In the genomic region with DNA sequence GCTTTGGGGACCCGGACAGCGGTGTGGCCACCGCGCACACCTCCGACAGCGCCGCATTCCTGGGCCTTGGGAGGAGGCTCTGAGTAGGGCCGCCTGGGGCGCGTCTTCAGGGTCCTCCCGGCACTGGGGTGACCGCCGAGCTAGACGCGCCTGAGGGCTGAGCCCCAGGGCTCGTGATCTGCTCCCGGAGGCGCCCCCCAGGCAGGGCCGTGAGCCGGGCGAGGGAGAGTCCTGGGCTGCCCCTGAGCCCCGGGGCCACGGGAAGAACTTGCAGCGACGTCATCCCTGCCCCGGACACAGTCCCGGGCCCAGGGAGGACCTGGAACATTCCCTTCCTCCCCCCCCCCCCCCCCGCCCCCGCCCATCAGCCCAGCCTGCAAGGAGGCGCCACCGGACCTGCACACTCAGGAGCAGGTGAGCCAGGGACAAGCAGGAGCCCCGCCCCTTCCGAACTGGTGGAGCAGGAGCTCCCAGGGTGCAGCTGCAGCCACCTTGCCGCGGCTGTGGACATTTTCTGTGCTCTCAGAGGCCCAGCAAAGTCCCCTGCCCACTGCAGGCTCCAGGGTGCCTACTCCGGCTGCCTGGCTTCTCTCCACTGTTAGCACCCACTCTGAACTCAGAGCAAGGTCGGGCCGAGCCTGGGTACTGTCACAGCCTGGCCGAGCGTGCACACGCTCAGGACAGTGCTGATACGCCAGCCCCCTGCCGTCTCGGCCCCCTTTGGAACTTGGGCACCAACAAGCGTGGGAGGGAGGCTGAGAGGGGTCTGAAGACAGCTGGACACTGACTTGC, we compare ENCODE assay signal across 8 cellular contexts. TPM values are rescaled to one million over a fixed set of nuclear protein-coding genes. Genes with fewer than 3 reads are reported as not detected.
A peak's percentile ranks its signal among the peaks of the same experiment; 100 is the strongest.
DNase-seq lines count a peak whose midpoint lies in the region; ATAC-seq and TF ChIP-seq lines count a peak whose summit lies in the region.

No MANE protein-coding gene starts in this region.

- peak overlapping the region; percentile 82 for H3K4me2 ChIP-seq in trophoblast cell (ENCODE audit: low read length)

- peak overlapping the region; percentile 98 for H2AFZ ChIP-seq in trophoblast cell (ENCODE audit: insufficient read depth, low read length, poor library complexity)

- DNase-seq in EH (ENCODE audit: low read depth) (peak; percentile 39), LoVo (ENCODE audit: low spot score) (peak; percentile 88), astrocyte of the cerebellum (ENCODE audit: low read depth) (no peak), hepatic stellate cell (ENCODE audit: low spot score) (peak; percentile 54), trophoblast cell (peak; percentile 79 to 80), NOMO-1 treated with DMSO at 0.1 percent for 48 hours (lab: John Stamatoyannopoulos, UW; ENCODE audit: unreplicated experiment) (no peak)
- no peak for DNase-seq in effector CD4-positive, alpha-beta T cell

- peaks cover 5% of the 10 kb centered on the region in 2 experiments for H3K4me1 ChIP-seq in trophoblast cell (ENCODE audit: control insufficient read depth in 1 of 2, insufficient read depth in 2 of 2, low read length in 2 of 2)

- peak overlapping the region; percentile 78 for H2AK5ac ChIP-seq in trophoblast cell (ENCODE audit: low read length)

- peak overlapping the region; percentile 56 for H3K4ac ChIP-seq in trophoblast cell (ENCODE audit: low read depth, low read length)

- H3K27ac ChIP-seq in trophoblast cell (ENCODE audit: low read depth, low read length) = peak overlapping the region; percentile 94

- peak overlapping the region; percentile 98 for H4K12ac ChIP-seq in trophoblast cell (ENCODE audit: low read depth, low read length)

- in situ Hi-C loops in astrocyte of the cerebellum (cut with HindIII; ENCODE audit: low sequenced_read_pairs) = no loop called here

- peak overlapping the region; percentile 94 for H2BK5ac ChIP-seq in trophoblast cell (ENCODE audit: low read depth, low read length, poor library complexity)

- H3K9me3 ChIP-seq in trophoblast cell (ENCODE audit: insufficient read depth, low read depth, low read length) = no peaks in the 10 kb centered on the region

- peaks cover 12% of the 10 kb centered on the region for H3K79me1 ChIP-seq in trophoblast cell (ENCODE audit: low read length)

- ATAC-seq in GM21515 (IDR thresholded peaks at IDR 0.05; ENCODE audit: unreplicated experiment) = no peak

- H3K14ac ChIP-seq in trophoblast cell (ENCODE audit: low read length) = peak overlapping the region; percentile 98

- WGBS in trophoblast cell (ENCODE audit: extremely low coverage, insufficient coverage, insufficient read length) = no CpG with 5 or more reads among the region's 45 CpGs

- H2BK12ac ChIP-seq in trophoblast cell (ENCODE audit: low read length) = no peak overlapping the region

- no peak overlapping the region for H3K23ac ChIP-seq in trophoblast cell (ENCODE audit: low read length)

- no peak for TF ChIP-seq CTCF in astrocyte of the cerebellum (IDR thresholded peaks at IDR 0.05; ENCODE audit: low read depth, low read length, missing control alignments)

- peak overlapping the region; percentile 98 for H4K8ac ChIP-seq in trophoblast cell (ENCODE audit: low read depth, low read length)

- H3K4me3 ChIP-seq in astrocyte of the cerebellum (ENCODE audit: low read depth, low read length) (peak overlapping the region; percentile 67), trophoblast cell (ENCODE audit: low read depth, low read length) (peak overlapping the region; percentile 82)

- H3K9ac ChIP-seq in trophoblast cell (ENCODE audit: low read length) = peak overlapping the region; percentile 71

- peak overlapping the region; percentile 99 for H3K18ac ChIP-seq in trophoblast cell (ENCODE audit: low read length)

- peaks cover 10% of the 10 kb centered on the region for H3K79me2 ChIP-seq in trophoblast cell (ENCODE audit: control insufficient read depth, insufficient read depth, low read length, poor library complexity)

- H3K36me3 ChIP-seq in trophoblast cell (ENCODE audit: control insufficient read depth in 1 of 2, insufficient read depth in 2 of 2, low read length in 2 of 2) = no peaks in the 10 kb centered on the region

- H2BK120ac ChIP-seq in trophoblast cell (ENCODE audit: insufficient read depth, low read length, poor library complexity) = peak overlapping the region; percentile 65

- H3K27me3 ChIP-seq in trophoblast cell (ENCODE audit: insufficient read depth, low read length) = no peaks in the 10 kb centered on the region

- peak overlapping the region; percentile 93 for H4K91ac ChIP-seq in trophoblast cell (ENCODE audit: low read depth, low read length)

RNA-seq across cellular contexts. Expression of a gene that starts 50.7 kb away (rescaled TPM):
- 2.1 and 3.0 TPM in 2 replicates for polyA plus RNA-seq in trophoblast cell (2013)

Comparison
In these comparisons a context has a peak if more than half of its experiments do, and no peak if none do; other contexts are left out.
1. DNase-seq: peak in EH (single experiment), LoVo (single experiment), hepatic stellate cell (single experiment) and trophoblast cell (2 of 2); none in astrocyte of the cerebellum (single experiment), NOMO-1 treated with DMSO at 0.1 percent for 48 hours (single experiment) and effector CD4-positive, alpha-beta T cell (single experiment).